8 cellular contexts compared by ENCODE assay signal in the genomic region with DNA sequence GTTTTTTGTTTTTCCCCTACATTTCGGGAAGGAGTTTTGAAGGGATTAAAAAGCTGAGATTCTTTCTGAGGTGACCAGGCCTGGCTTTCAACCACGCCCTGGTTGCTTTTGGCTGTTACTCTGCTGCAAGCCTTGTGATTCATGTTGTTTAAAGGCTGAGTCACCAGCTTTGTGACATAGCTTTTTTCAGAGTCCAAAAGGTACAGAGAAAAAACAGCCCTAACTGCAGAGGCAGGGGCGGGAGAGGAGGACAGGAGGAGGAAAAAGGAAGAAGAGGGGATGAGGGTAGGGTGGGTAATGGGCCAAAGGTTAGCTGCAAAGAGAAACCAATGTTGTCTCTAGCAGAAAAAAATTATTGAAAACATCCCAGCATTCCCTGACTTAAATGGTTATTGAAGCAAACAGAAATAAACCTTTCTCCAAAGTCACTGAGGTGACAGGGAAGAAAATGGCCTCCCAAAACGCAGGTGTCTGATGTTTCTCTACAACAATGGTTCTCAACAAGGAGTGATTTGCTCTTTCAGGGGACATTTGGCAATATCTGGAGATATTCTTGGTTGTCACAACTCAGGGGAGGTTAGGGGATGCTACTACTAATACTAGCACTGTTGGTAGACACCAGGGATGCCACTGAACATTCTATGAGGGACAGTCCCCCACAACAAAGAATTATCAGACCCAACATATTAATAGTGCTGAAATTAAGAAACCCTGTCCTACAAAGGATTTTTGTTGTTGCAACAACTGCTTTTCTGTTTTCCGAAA. TPM values are rescaled to one million over a fixed set of nuclear protein-coding genes. Genes with fewer than 3 reads are reported as not detected.
DNase-seq lines count a peak whose midpoint lies in the region; ATAC-seq, FAIRE-seq and TF ChIP-seq lines count a peak whose summit lies in the region.

No MANE protein-coding gene starts in this region.

- H3K9ac ChIP-seq in keratinocyte (ENCODE audit: control insufficient read depth, extremely low read depth, insufficient read depth, low read length), result peak overlapping the region; percentile 100

- CTCF ChIA-PET in CD4-positive, alpha-beta T cell (lab: Charles Lee), result interaction anchor here (1.6 to 8.5 kb wide), 3 partner anchors 10 to 23 kb away, joined by 3 to 120 read pairs (median 65); no protein-coding TSS in a partner anchor

- H3K36me3 ChIP-seq in keratinocyte (ENCODE audit: control insufficient read depth in 2 of 2, extremely low read depth in 1 of 2, insufficient read depth in 2 of 2, low read length in 2 of 2), result peaks cover 4 to 13% of the 10 kb centered on the region in 2 experiments

- H3K9me1 ChIP-seq in keratinocyte (ENCODE audit: control insufficient read depth, extremely low read depth, insufficient read depth, low read length), result no peaks in the 10 kb centered on the region

- intact Hi-C loops in CD4-positive, alpha-beta T cell (cut with DNase I, micrococcal nuclease), result loop anchor here in 1 of 2 experiments (1.0 to 2.0 kb wide), 2 partner anchors 11 to 76 kb away; partner anchors contain the start of gene BRI3BP

- peak overlapping the region; percentile 33 for H3K4me3 ChIP-seq in NB4 (ENCODE audit: low read depth, low read length)
- peak overlapping the region; percentile 61 to 98 (median 98) for H3K4me3 ChIP-seq in keratinocyte (ENCODE audit: control insufficient read depth in 2 of 3, extremely low read depth in 1 of 3, insufficient read depth in 2 of 3, low read depth in 1 of 3, low read length in 3 of 3)

- ATAC-seq in CD4-positive, alpha-beta T cell (ENCODE audit: poor library complexity), result no peak
- ATAC-seq in HG03565 (IDR thresholded peaks at IDR 0.05; ENCODE audit: unreplicated experiment) (no peak), GM18511 (IDR thresholded peaks at IDR 0.05; ENCODE audit: unreplicated experiment) (no peak)

- H3K4me1 ChIP-seq in keratinocyte (ENCODE audit: control insufficient read depth, extremely low read depth, insufficient read depth, low read length), result peaks cover 49% of the 10 kb centered on the region

- no peaks in the 10 kb centered on the region for H3K9me3 ChIP-seq in CD4-positive, alpha-beta T cell (ENCODE audit: control insufficient read depth, low read length)
- H3K9me3 ChIP-seq in keratinocyte (ENCODE audit: control insufficient read depth, low read depth, low read length), result no peaks in the 10 kb centered on the region

- no peak overlapping the region for H2AFZ ChIP-seq in keratinocyte (ENCODE audit: control insufficient read depth, low read length)

- TF ChIP-seq POLR2A in NB4 (IDR thresholded peaks at IDR 0.05; ENCODE audit: extremely low read depth, insufficient read length), result no peak

- dilution Hi-C loops in keratinocyte (cut with MboI; ENCODE audit: extremely low pct_ligation_motif_present, low sequenced_read_pairs), result no loop called here

- H3K9me3 Mint-ChIP-seq in CD4-positive, alpha-beta T cell, result peaks cover 3% of the 10 kb centered on the region
- H3K9me3 Mint-ChIP-seq in brain, result peaks cover 18 to 29% (median 26%) of the 10 kb centered on the region in 5 experiments

- no peak for TF ChIP-seq CTCF in CD4-positive, alpha-beta T cell (IDR thresholded peaks at IDR 0.05)
- TF ChIP-seq CTCF in NB4 (IDR thresholded peaks at IDR 0.05; ENCODE audit: low read depth, low read length) (no peak), brain (conservative IDR thresholded peaks at IDR 0.05) (no peak), keratinocyte (optimal IDR thresholded peaks at IDR 0.05 in 1 of 3, IDR thresholded peaks at IDR 0.05 in 1 of 3, conservative IDR thresholded peaks at IDR 0.05 in 1 of 3; ENCODE audit: extremely low read depth in 1 of 3, insufficient read depth in 2 of 3, low read length in 3 of 3) (no peak)

- DNase-seq in CD4-positive, alpha-beta T cell, result peak in 4 of 10 experiments; percentile 14 to 29 (median 20)
- DNase-seq in NB4 (ENCODE audit: low read depth) (peak; percentile 90), keratinocyte (ENCODE audit: low read depth, low spot score) (no peak), NCI-H446 treated with DMSO at 0.1 percent for 48 hours (lab: John Stamatoyannopoulos, UW) (no peak)
- DNase-seq in stimulated activated CD4-positive, alpha-beta T cell treated with anti-CD3 and anti-CD28 coated beads, Interleukin-4, amount 100 ng/mL, for 24 hours, result peak; percentile 70

- no peak for FAIRE-seq in keratinocyte (lab: Jason Lieb, UNC)

- H4K20me1 ChIP-seq in keratinocyte (ENCODE audit: control insufficient read depth, extremely low read depth, insufficient read depth, low read length), result peaks cover 17% of the 10 kb centered on the region

- POLR2A ChIA-PET in CD4-positive, alpha-beta T cell (lab: Charles Lee), result interaction anchor here (0.9 to 12.5 kb wide), 8 partner anchors 8 to 349 kb away, joined by 3 to 538 read pairs (median 8); partner anchors contain the start of genes AACS and NCOR2

- H3K4me3 Mint-ChIP-seq in CD4-positive, alpha-beta T cell, result peak overlapping the region; percentile 86
- H3K4me3 Mint-ChIP-seq in brain, result peak overlapping the region; percentile 80 to 100 (median 90)

- peaks cover 82% of the 10 kb centered on the region for H3K4me1 Mint-ChIP-seq in CD4-positive, alpha-beta T cell (ENCODE audit: low read depth)
- peaks cover 91% of the 10 kb centered on the region for H3K4me1 Mint-ChIP-seq in brain

- peak overlapping the region; percentile 84 for H3K27ac ChIP-seq in CD4-positive, alpha-beta T cell (ENCODE audit: low read depth, low read length)
- H3K27ac ChIP-seq in keratinocyte (ENCODE audit: control insufficient read depth, insufficient read depth, low read length), result peak overlapping the region; percentile 100

- no peaks in the 10 kb centered on the region for H3K27me3 ChIP-seq in CD4-positive, alpha-beta T cell (ENCODE audit: control insufficient read depth, insufficient read depth, low read length)
- H3K27me3 ChIP-seq in keratinocyte (ENCODE audit: control insufficient read depth, extremely low read depth, insufficient read depth, low read length), result no peaks in the 10 kb centered on the region

- H3K79me2 ChIP-seq in keratinocyte (ENCODE audit: control insufficient read depth, insufficient read depth, low read length), result peaks cover 34% of the 10 kb centered on the region

- peak overlapping the region; percentile 99 for H3K27ac Mint-ChIP-seq in CD4-positive, alpha-beta T cell
- H3K27ac Mint-ChIP-seq in brain, result peak overlapping the region; percentile 97 to 100 (median 99)

- H3K36me3 Mint-ChIP-seq in CD4-positive, alpha-beta T cell (ENCODE audit: low read depth), result peaks cover 39% of the 10 kb centered on the region
- H3K36me3 Mint-ChIP-seq in brain, result peaks cover 27% of the 10 kb centered on the region

- peak overlapping the region; percentile 98 for H3K4me2 ChIP-seq in keratinocyte (ENCODE audit: control insufficient read depth, extremely low read depth, insufficient read depth, low read depth, low read length)

- peaks cover 12% of the 10 kb centered on the region for H3K27me3 Mint-ChIP-seq in CD4-positive, alpha-beta T cell
- H3K27me3 Mint-ChIP-seq in brain, result peaks cover 24% of the 10 kb centered on the region

RNA-seq across cellular contexts. Expression of gene UBC, which starts 2.1 kb away (rescaled TPM):
- 1,000 to 10,000 TPM; 1,389 to 1,410 TPM for total RNA-seq in CD4-positive, alpha-beta T cell
- 912 TPM for polyA plus RNA-seq in brain (ENCODE audit: insufficient read depth, low read depth, low replicate concordance)
- 2,363 to 3,215 TPM (median 2,781 TPM) in 3 replicates for polyA plus RNA-seq in keratinocyte
- 909 TPM for polyA plus RNA-seq in keratinocyte (2011; ENCODE audit: low read depth)
- polyA plus RNA-seq in keratinocyte (2011; cell fraction: cytosol; rRNA removed), result 2,585 and 2,764 TPM in 2 replicates
- polyA plus RNA-seq in keratinocyte (2011; cell fraction: nucleus; rRNA removed), result 2,878 and 3,470 TPM in 2 replicates
- 1,598 and 2,691 TPM in 2 replicates for polyA plus RNA-seq in keratinocyte (2012; ENCODE audit: low replicate concordance)
- 1,499 to 2,738 TPM (median 1,537 TPM) in 3 replicates for polyA minus RNA-seq in keratinocyte
- 715 TPM for polyA minus RNA-seq in keratinocyte (2011; cell fraction: cytosol; rRNA and poly(A)+ RNA removed)
- polyA minus RNA-seq in keratinocyte (2011; cell fraction: nucleus; rRNA and poly(A)+ RNA removed), result 471 and 865 TPM in 2 replicates

RNA-seq across cellular contexts. Expression of gene SCARB1, which starts 52.9 kb away (rescaled TPM):
- total RNA-seq in CD4-positive, alpha-beta T cell, result 1 to 10 TPM; 2.3 to 3.7 TPM
- polyA plus RNA-seq in brain (ENCODE audit: insufficient read depth, low read depth, low replicate concordance) (44.7 TPM), keratinocyte (40.9 to 80.6 TPM (median 41.4 TPM) in 3 replicates)
- polyA plus RNA-seq in keratinocyte (2011; ENCODE audit: low read depth), result 5.5 TPM
- 47.5 and 76.4 TPM in 2 replicates for polyA plus RNA-seq in keratinocyte (2011; cell fraction: cytosol; rRNA removed)
- polyA plus RNA-seq in keratinocyte (2011; cell fraction: nucleus; rRNA removed), result 160 and 185 TPM in 2 replicates
- polyA plus RNA-seq in keratinocyte (2012; ENCODE audit: low replicate concordance), result 27.4 and 72.2 TPM in 2 replicates
- polyA minus RNA-seq in keratinocyte, result 74.8 to 159 TPM (median 78.2 TPM) in 3 replicates
- 76.9 TPM for polyA minus RNA-seq in keratinocyte (2011; cell fraction: cytosol; rRNA and poly(A)+ RNA removed)
- polyA minus RNA-seq in keratinocyte (2011; cell fraction: nucleus; rRNA and poly(A)+ RNA removed), result 131 and 159 TPM in 2 replicates

Comparison
In these comparisons a context has a peak if more than half of its experiments do, and no peak if none do; other contexts are left out.
1. DNase-seq: peak in NB4 (single experiment) and stimulated activated CD4-positive, alpha-beta T cell treated with anti-CD3 and anti-CD28 coated beads, Interleukin-4, amount 100 ng/mL, for 24 hours (single experiment); none in keratinocyte (single experiment) and NCI-H446 treated with DMSO at 0.1 percent for 48 hours (single experiment).